Comparison of ENCODE assay signal across 8 cellular contexts in the genomic region with DNA sequence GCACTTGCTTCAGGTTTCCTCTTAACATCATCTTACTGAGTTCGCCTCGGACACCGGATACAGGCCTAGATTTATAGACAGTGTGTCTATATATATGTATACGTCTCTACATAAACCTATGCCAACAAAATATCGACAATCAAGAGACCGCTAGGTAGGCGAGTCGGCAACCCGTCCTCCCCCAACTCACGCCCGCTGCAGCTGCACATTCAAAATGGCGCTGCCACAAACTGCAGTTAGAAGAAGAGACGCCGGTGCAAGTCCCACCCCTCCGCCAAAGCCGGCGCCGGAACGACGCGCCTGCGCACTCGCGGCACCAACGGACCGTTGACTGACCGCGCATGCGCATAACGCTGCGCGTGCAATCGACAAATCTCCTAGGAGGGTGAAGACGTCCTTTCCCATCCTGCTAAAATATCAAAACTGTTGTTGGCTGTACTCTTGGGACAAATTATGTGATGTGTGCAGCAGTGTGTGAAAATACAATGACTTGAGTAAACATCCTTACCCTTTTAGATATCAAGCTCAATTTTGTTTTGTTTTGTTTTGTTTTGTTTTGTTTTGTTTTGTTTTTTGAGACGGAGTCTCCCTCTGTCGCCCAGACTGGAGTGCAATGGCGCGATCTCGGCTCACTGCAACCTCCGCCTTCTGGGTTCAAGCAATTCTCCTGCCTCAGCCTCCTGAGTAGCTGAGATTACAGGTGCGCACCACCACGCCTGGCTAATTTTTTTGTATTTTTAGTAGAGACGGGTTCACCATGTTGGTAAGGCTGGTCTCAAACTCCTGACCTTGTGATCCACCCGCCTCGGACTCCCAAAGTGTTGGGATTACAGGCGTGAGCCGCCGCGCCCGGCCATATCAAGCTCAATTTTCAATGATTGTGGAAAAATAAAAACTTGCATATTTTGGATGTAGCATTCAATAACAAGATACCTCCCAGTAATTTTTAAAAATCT. TPM values are rescaled to one million over a fixed set of nuclear protein-coding genes. Genes with fewer than 3 reads are reported as not detected.
A peak's percentile ranks its signal among the peaks of the same experiment; 100 is the strongest.
DNase-seq lines count a peak whose midpoint lies in the region; ATAC-seq and TF ChIP-seq lines count a peak whose summit lies in the region.
"Not testable (repeated sequence)": the region's sequence is repeated elsewhere in the genome, so short reads cannot be mapped to it uniquely, and the experiment has no call there.

A gene with protein sequence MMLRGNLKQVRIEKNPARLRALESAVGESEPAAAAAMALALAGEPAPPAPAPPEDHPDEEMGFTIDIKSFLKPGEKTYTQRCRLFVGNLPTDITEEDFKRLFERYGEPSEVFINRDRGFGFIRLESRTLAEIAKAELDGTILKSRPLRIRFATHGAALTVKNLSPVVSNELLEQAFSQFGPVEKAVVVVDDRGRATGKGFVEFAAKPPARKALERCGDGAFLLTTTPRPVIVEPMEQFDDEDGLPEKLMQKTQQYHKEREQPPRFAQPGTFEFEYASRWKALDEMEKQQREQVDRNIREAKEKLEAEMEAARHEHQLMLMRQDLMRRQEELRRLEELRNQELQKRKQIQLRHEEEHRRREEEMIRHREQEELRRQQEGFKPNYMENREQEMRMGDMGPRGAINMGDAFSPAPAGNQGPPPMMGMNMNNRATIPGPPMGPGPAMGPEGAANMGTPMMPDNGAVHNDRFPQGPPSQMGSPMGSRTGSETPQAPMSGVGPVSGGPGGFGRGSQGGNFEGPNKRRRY (minus strand): TSS at position 219 of the 956 bp plus-strand sequence. CDS start 188 bp downstream, at position 31.

- peak; percentile 77 for ATAC-seq in GM19395 (IDR thresholded peaks at IDR 0.05; ENCODE audit: unreplicated experiment)
- ATAC-seq in HG03565 (IDR thresholded peaks at IDR 0.05; ENCODE audit: unreplicated experiment): peak; percentile 77
- peak; percentile 95 for ATAC-seq in left lung

- intact Hi-C loops in left lung (cut with DNase I): not testable (repeated sequence)

- not testable (repeated sequence) for H3K27me3 ChIP-seq in left lung

- H3K27ac ChIP-seq in left lung: peak within 1 kb of the TSS; percentile 96 to 98

- H3K9me3 ChIP-seq in left lung: not testable (repeated sequence)

- H3K4me1 ChIP-seq in left lung: peaks cover 9 to 11% of the 10 kb centered on the region in 2 donors

- peak; percentile 63 to 97 (median 93) for DNase-seq in C1 segment of cervical spinal cord (lab: John Stamatoyannopoulos, UW)
- peak; percentile 99 for DNase-seq in NCI-H82 (lab: John Stamatoyannopoulos, UW)
- DNase-seq in activated CD4-positive, alpha-beta T cell treated with anti-CD3 and anti-CD28 coated beads, Interleukin-2, amount 50 U/mL, for 48 hours: peak; percentile 92 to 94
- DNase-seq in dermis blood vessel endothelial cell: peak; percentile 97
- peak; percentile 96 to 99 for DNase-seq in left lung
- DNase-seq in stimulated activated CD4-positive, alpha-beta T cell treated with anti-CD3 and anti-CD28 coated beads, Interleukin-2, amount 100 ng/mL, for 48 hours: peak; percentile 91 to 95

- not testable (repeated sequence) for TF ChIP-seq CTCF in left lung (IDR thresholded peaks at IDR 0.05)

- H3K4me3 ChIP-seq in left lung: peak within 1 kb of the TSS; percentile 84 to 91

- not testable (repeated sequence) for H3K36me3 ChIP-seq in left lung

RNA-seq across cellular contexts. Expression of the gene that starts here (rescaled TPM):
- total RNA-seq in dermis blood vessel endothelial cell: 75.9 and 93.1 TPM in 2 replicates
- total RNA-seq in left lung: 10 to 100 TPM; 34.8 to 40.3 TPM

Comparison
In these comparisons a context has a peak if more than half of its experiments do, and no peak if none do; other contexts are left out.
1. Peak in every context shown above with its lines: DNase-seq, ATAC-seq, H3K4me3 ChIP-seq and H3K27ac ChIP-seq.